ENCODE assay signal across 28 cellular contexts in the genomic region with DNA sequence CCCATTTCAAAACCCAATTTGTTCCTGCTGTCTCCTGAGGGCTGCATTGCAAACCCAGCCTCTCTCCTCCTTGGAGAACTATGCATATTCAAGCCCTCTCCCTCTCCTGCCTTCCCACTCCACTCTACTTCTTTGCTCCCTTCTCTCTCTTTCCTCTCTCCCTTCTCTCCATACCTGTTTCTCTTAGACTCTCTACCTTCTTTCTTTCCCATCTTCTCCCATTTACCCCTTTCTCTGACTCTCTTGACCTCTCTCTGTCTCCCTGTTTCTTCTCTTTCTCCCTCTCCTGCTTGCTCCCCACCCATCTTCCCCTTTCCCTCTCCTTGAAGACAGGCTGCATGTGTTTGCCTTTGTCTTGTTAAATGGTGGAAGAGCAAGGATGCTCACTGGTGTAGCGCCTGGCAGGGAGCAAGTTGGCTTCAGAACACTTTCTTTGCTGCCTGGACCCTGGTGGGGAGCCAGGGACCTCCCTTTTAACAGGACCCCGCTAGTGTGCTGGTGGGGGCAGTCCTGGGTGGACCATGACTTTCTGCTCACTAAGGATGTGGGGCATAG.
"Had no signal": no experiment of that assay in that cellular context is flagged by ENCODE, and none has a peak within 500 bp of the region (broad histone marks: within the 10 kb centered on the region; RNA-seq: fewer than 3 reads in every experiment).

No MANE protein-coding gene starts in this region.

- H3K36me3 Mint-ChIP-seq: activated CD8-positive, alpha-beta memory T cell treated with anti-CD3 and anti-CD28 coated beads, Interleukin-2, amount 10 ng/mL, durations not matched to agents 7 days and 5 days had no signal

- DNase-seq: activated B cell treated with CpG ODN at 0.5 μM for 24 hours; activated CD4-positive, alpha-beta T cell treated with anti-CD3 and anti-CD28 coated beads for 1 hour; activated CD4-positive, alpha-beta T cell treated with anti-CD3 and anti-CD28 coated beads, Interleukin-2, amount 10 ng/mL, durations not matched to agents 24 days and 14 days; activated CD4-positive, alpha-beta T cell treated with anti-CD3 and anti-CD28 coated beads, Interleukin-2, amount 50 U/mL, for 48 hours; activated CD8-positive, alpha-beta memory T cell treated with anti-CD3 and anti-CD28 coated beads, Interleukin-2, amount 10 ng/mL, durations not matched to agents 7 days and 5 days; activated naive CD4-positive, alpha-beta T cell treated with anti-CD3 and anti-CD28 coated beads, Interleukin-2, amount 50 U/mL, for 16 hours; activated naive CD8-positive, alpha-beta T cell treated with anti-CD3 and anti-CD28 coated beads, Interleukin-2, amount 50 U/mL, for 24 hours; activated T-cell treated with anti-CD3 and anti-CD28 coated beads, Interleukin-2, amount 50 U/mL, for 4 hours; amniotic stem cell; body of pancreas; NCI-H1092; NCI-H1417; NCI-H1694; NCI-H2029; NCI-H2107; NCI-H2171 treated with DMSO at 0.1 percent for 48 hours; NCI-H226; NCI-H510A; NCI-H526 treated with DMSO at 0.1 percent for 48 hours; NCI-H82; OCI-M1; Peyer's patch; SHP77 treated with DMSO at 0.1 percent for 48 hours; T-helper 17 cell; T-helper 9 cell had no signal

- H3K9ac ChIP-seq: KMS-11 had no signal

- H3K4me3 ChIP-seq: ascending aorta, body of pancreas, cardiac muscle cell, Peyer's patch had no signal

- H3K27ac Mint-ChIP-seq: activated B cell treated with CpG ODN at 0.5 μM for 24 hours; activated CD4-positive, alpha-beta T cell treated with anti-CD3 and anti-CD28 coated beads, Interleukin-2, amount 10 ng/mL, durations not matched to agents 24 days and 14 days; activated CD8-positive, alpha-beta memory T cell treated with anti-CD3 and anti-CD28 coated beads, Interleukin-2, amount 10 ng/mL, durations not matched to agents 7 days and 5 days; activated naive CD8-positive, alpha-beta T cell treated with anti-CD3 and anti-CD28 coated beads, Interleukin-2, amount 50 U/mL, for 24 hours; T-helper 17 cell had no signal

- ATAC-seq: activated CD8-positive, alpha-beta memory T cell treated with anti-CD3 and anti-CD28 coated beads, Interleukin-2, amount 10 ng/mL, durations not matched to agents 7 days and 5 days; activated naive CD8-positive, alpha-beta T cell treated with anti-CD3 and anti-CD28 coated beads, Interleukin-2, amount 50 U/mL, for 24 hours; activated T-cell treated with anti-CD3 and anti-CD28 coated beads, Interleukin-2, amount 50 U/mL, for 4 hours; body of pancreas; T-helper 17 cell had no signal

- H3K4me2 ChIP-seq: KMS-11 had no signal

- H3K9me3 Mint-ChIP-seq: activated B cell treated with CpG ODN at 0.5 μM for 24 hours; activated CD4-positive, alpha-beta T cell treated with anti-CD3 and anti-CD28 coated beads, Interleukin-2, amount 10 ng/mL, durations not matched to agents 24 days and 14 days; activated naive CD8-positive, alpha-beta T cell treated with anti-CD3 and anti-CD28 coated beads, Interleukin-2, amount 50 U/mL, for 24 hours; activated T-cell treated with anti-CD3 and anti-CD28 coated beads, Interleukin-2, amount 50 U/mL, for 4 hours had no signal

- H3K27ac ChIP-seq: ascending aorta, body of pancreas, cardiac muscle cell, KMS-11, Peyer's patch had no signal

- H3K27me3 ChIP-seq: ascending aorta, body of pancreas, cardiac muscle cell, Peyer's patch had no signal

- H3K9me3 ChIP-seq: ascending aorta, body of pancreas, Peyer's patch had no signal

- H3K4me3 Mint-ChIP-seq: activated B cell treated with CpG ODN at 0.5 μM for 24 hours; activated CD4-positive, alpha-beta T cell treated with anti-CD3 and anti-CD28 coated beads, Interleukin-2, amount 10 ng/mL, durations not matched to agents 24 days and 14 days; activated CD8-positive, alpha-beta memory T cell treated with anti-CD3 and anti-CD28 coated beads, Interleukin-2, amount 10 ng/mL, durations not matched to agents 7 days and 5 days; activated naive CD8-positive, alpha-beta T cell treated with anti-CD3 and anti-CD28 coated beads, Interleukin-2, amount 50 U/mL, for 24 hours; activated T-cell treated with anti-CD3 and anti-CD28 coated beads, Interleukin-2, amount 50 U/mL, for 4 hours; T-helper 17 cell had no signal

- H3K36me3 ChIP-seq: ascending aorta, cardiac muscle cell, Peyer's patch had no signal

- H3K27me3 Mint-ChIP-seq: activated B cell treated with CpG ODN at 0.5 μM for 24 hours; activated CD4-positive, alpha-beta T cell treated with anti-CD3 and anti-CD28 coated beads, Interleukin-2, amount 10 ng/mL, durations not matched to agents 24 days and 14 days had no signal

- H3K4me1 Mint-ChIP-seq: activated B cell treated with CpG ODN at 0.5 μM for 24 hours; activated CD8-positive, alpha-beta memory T cell treated with anti-CD3 and anti-CD28 coated beads, Interleukin-2, amount 10 ng/mL, durations not matched to agents 7 days and 5 days had no signal

- H3K4me1 ChIP-seq: ascending aorta, body of pancreas, Peyer's patch had no signal
